Comparison of ENCODE assay signal across 9 cellular contexts in the genomic region with DNA sequence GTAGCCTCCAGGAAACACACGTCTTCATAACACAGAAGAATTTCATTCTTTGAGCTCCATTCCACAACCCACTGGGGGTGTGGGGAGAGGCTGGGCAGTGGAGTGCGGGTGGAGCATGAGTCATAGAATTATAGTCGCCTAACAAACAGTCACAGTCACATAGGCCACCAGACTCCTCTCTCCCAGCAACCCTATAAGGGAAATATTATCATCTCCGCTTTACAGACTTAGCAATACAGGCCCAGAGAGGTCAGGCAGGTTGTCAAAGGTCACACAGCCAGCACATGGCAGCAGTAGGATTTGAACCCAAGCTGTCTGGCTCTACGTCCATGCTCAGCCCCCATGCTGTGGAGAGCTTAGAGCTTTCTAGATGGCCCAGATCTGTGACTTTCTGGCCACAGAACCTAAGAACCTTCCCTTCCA. TPM values are rescaled to one million over a fixed set of nuclear protein-coding genes. Genes with fewer than 3 reads are reported as not detected.
DNase-seq lines count a peak whose midpoint lies in the region; ATAC-seq and TF ChIP-seq lines count a peak whose summit lies in the region.
"Had no signal": no experiment of that assay in that cellular context is flagged by ENCODE, and none has a peak within 500 bp of the region (broad histone marks: within the 10 kb centered on the region; RNA-seq: fewer than 3 reads in every experiment).

No MANE protein-coding gene starts in this region.

- no peak for TF ChIP-seq CTCF in activated CD8-positive, alpha-beta T cell treated with anti-CD3 and anti-CD28 coated beads for 36 hours (IDR thresholded peaks at IDR 0.05)
- TF ChIP-seq CTCF in left lung (IDR thresholded peaks at IDR 0.05): no peak
- peak in 1 of 5 experiments; percentile 10 for TF ChIP-seq CTCF in tibial nerve (IDR thresholded peaks at IDR 0.05)

- WGBS in tibial nerve, 2 donors: 26 to 33% methylated on average over 5 of the region's 5 CpGs

- no peak overlapping the region for H3K27ac Mint-ChIP-seq in activated CD8-positive, alpha-beta memory T cell treated with anti-CD3 and anti-CD28 coated beads, Interleukin-2, amount 10 ng/mL, durations not matched to agents 7 days and 5 days
- peak overlapping the region; percentile 51 for H3K27ac Mint-ChIP-seq in activated CD8-positive, alpha-beta T cell treated with anti-CD3 and anti-CD28 coated beads for 36 hours

- H3K9me3 ChIP-seq in left lung (no peaks in the 10 kb centered on the region), tibial nerve (no peaks in the 10 kb centered on the region)

- peak in 1 of 2 donors; percentile 19 for TF ChIP-seq POLR2A in tibial nerve (IDR thresholded peaks at IDR 0.05)

- intact Hi-C loops in activated CD8-positive, alpha-beta T cell treated with anti-CD3 and anti-CD28 coated beads for 36 hours (cut with micrococcal nuclease): no loop called here
- intact Hi-C loops in left lung (cut with DNase I): no loop called here

- peak; percentile 27 for ATAC-seq in activated CD8-positive, alpha-beta memory T cell treated with anti-CD3 and anti-CD28 coated beads, Interleukin-2, amount 10 ng/mL, durations not matched to agents 7 days and 5 days
- peak; percentile 81 for ATAC-seq in activated CD8-positive, alpha-beta T cell treated with anti-CD3 and anti-CD28 coated beads for 36 hours
- ATAC-seq in left lung: peak; percentile 91
- ATAC-seq in HG03378 (IDR thresholded peaks at IDR 0.05; ENCODE audit: unreplicated experiment): no peak

- no peaks in the 10 kb centered on the region for H3K36me3 Mint-ChIP-seq in activated CD8-positive, alpha-beta memory T cell treated with anti-CD3 and anti-CD28 coated beads, Interleukin-2, amount 10 ng/mL, durations not matched to agents 7 days and 5 days
- no peaks in the 10 kb centered on the region for H3K36me3 Mint-ChIP-seq in activated CD8-positive, alpha-beta T cell treated with anti-CD3 and anti-CD28 coated beads for 36 hours (ENCODE audit: low read depth)

- no peak overlapping the region for H3K4me3 Mint-ChIP-seq in activated CD8-positive, alpha-beta memory T cell treated with anti-CD3 and anti-CD28 coated beads, Interleukin-2, amount 10 ng/mL, durations not matched to agents 7 days and 5 days
- H3K4me3 Mint-ChIP-seq in activated CD8-positive, alpha-beta T cell treated with anti-CD3 and anti-CD28 coated beads for 36 hours: no peak overlapping the region

- TF ChIP-seq EP300 in tibial nerve (IDR thresholded peaks at IDR 0.05): peak in 1 of 2 donors; percentile 76

- H3K4me3 ChIP-seq in left lung (no peak overlapping the region), tibial nerve (no peak overlapping the region)

- POLR2A ChIA-PET in activated CD8-positive, alpha-beta T cell treated with anti-CD3 and anti-CD28 coated beads for 36 hours (lab: Charles Lee): interaction anchor here (0.8 to 2.3 kb wide), 6 partner anchors 10 to 39 kb away, joined by 3 to 12 read pairs (median 4); a partner anchor contains a TSS

- no peaks in the 10 kb centered on the region for H3K27me3 Mint-ChIP-seq in activated CD8-positive, alpha-beta memory T cell treated with anti-CD3 and anti-CD28 coated beads, Interleukin-2, amount 10 ng/mL, durations not matched to agents 7 days and 5 days
- no peaks in the 10 kb centered on the region for H3K27me3 Mint-ChIP-seq in activated CD8-positive, alpha-beta T cell treated with anti-CD3 and anti-CD28 coated beads for 36 hours

- peak overlapping the region; percentile 58 to 95 for H3K27ac ChIP-seq in left lung
- peak overlapping the region; percentile 57 to 91 (median 82) for H3K27ac ChIP-seq in tibial nerve
- H3K27ac ChIP-seq: C4-2B had no signal

- no peak for DNase-seq in activated CD8-positive, alpha-beta memory T cell treated with anti-CD3 and anti-CD28 coated beads, Interleukin-2, amount 10 ng/mL, durations not matched to agents 7 days and 5 days
- no peak for DNase-seq in activated CD8-positive, alpha-beta memory T cell treated with anti-CD3 and anti-CD28 coated beads for 24 hours
- peak; percentile 27 for DNase-seq in activated CD8-positive, alpha-beta T cell treated with anti-CD3 and anti-CD28 coated beads for 36 hours
- DNase-seq in left lung (no peak), tibial nerve (ENCODE audit: low spot score in 2 of 2) (no peak), OCI-M2 (lab: John Stamatoyannopoulos, UW; ENCODE audit: unreplicated experiment) (no peak), NCI-H748 treated with DMSO at 0.1 percent for 48 hours (lab: John Stamatoyannopoulos, UW) (no peak)

- H3K36me3 ChIP-seq in left lung (no peaks in the 10 kb centered on the region), tibial nerve (no peaks in the 10 kb centered on the region)

- peaks cover 10 to 44% of the 10 kb centered on the region in 2 donors for H3K4me1 ChIP-seq in left lung
- H3K4me1 ChIP-seq in tibial nerve: peaks cover 0 to 32% (median 13%) of the 10 kb centered on the region in 4 donors

- H3K4me1 Mint-ChIP-seq in activated CD8-positive, alpha-beta memory T cell treated with anti-CD3 and anti-CD28 coated beads, Interleukin-2, amount 10 ng/mL, durations not matched to agents 7 days and 5 days: peaks cover 3% of the 10 kb centered on the region
- peaks cover 22% of the 10 kb centered on the region for H3K4me1 Mint-ChIP-seq in activated CD8-positive, alpha-beta T cell treated with anti-CD3 and anti-CD28 coated beads for 36 hours (ENCODE audit: low read depth)

- CTCF ChIA-PET in activated CD8-positive, alpha-beta memory T cell treated with anti-CD3 and anti-CD28 coated beads, Interleukin-2, amount 10 ng/mL, durations not matched to agents 7 days and 5 days (lab: Charles Lee): interaction anchor here (1.1 to 1.5 kb wide), 3 partner anchors 32 to 134 kb away, joined by 3 to 4 read pairs (median 4); no protein-coding TSS in a partner anchor
- CTCF ChIA-PET in activated CD8-positive, alpha-beta T cell treated with anti-CD3 and anti-CD28 coated beads for 36 hours (lab: Charles Lee): interaction anchor here (1.0 to 2.9 kb wide), 8 partner anchors 8 to 634 kb away, joined by 3 to 19 read pairs (median 4); no protein-coding TSS in a partner anchor

- H3K27me3 ChIP-seq in left lung (no peaks in the 10 kb centered on the region), tibial nerve (no peaks in the 10 kb centered on the region)

- no peaks in the 10 kb centered on the region for H3K9me3 Mint-ChIP-seq in activated CD8-positive, alpha-beta memory T cell treated with anti-CD3 and anti-CD28 coated beads, Interleukin-2, amount 10 ng/mL, durations not matched to agents 7 days and 5 days (ENCODE audit: low read depth)
- H3K9me3 Mint-ChIP-seq in activated CD8-positive, alpha-beta T cell treated with anti-CD3 and anti-CD28 coated beads for 36 hours: no peaks in the 10 kb centered on the region

RNA-seq across cellular contexts. Expression of a gene that starts 10.6 kb away (rescaled TPM):
- total RNA-seq in activated CD8-positive, alpha-beta memory T cell treated with anti-CD3 and anti-CD28 coated beads, Interleukin-2, amount 10 ng/mL, durations not matched to agents 7 days and 5 days: 100 to 1,000 TPM in 1 of 2 experiments, 10 to 100 TPM in 1; 91.4 to 155 TPM
- total RNA-seq in activated CD8-positive, alpha-beta T cell treated with anti-CD3 and anti-CD28 coated beads for 36 hours: 100 to 1,000 TPM; 108 to 110 TPM
- 100 to 1,000 TPM; 125 to 277 TPM for total RNA-seq in left lung
- total RNA-seq in tibial nerve: 10 to 100 TPM; 54.8 to 73.0 (median 65.3) TPM
